Comparison of ENCODE assay signal across 32 cellular contexts in genomic region chr6:21075986-21076385, GRCh38.
"Had no signal": no experiment of that assay in that cellular context is flagged by ENCODE, and none has a peak within 500 bp of the region (broad histone marks: within the 10 kb centered on the region; RNA-seq: fewer than 3 reads in every experiment).

No MANE protein-coding gene starts in this region.

- H3K27ac Mint-ChIP-seq: activated CD4-positive, alpha-beta memory T cell treated with anti-CD3 and anti-CD28 coated beads for 36 hours; activated CD4-positive, alpha-beta T cell treated with anti-CD3 and anti-CD28 coated beads for 36 hours; activated CD4-positive, alpha-beta T cell treated with anti-CD3 and anti-CD28 coated beads, Interleukin-2, amount 10 ng/mL, durations not matched to agents 24 days and 14 days; activated CD8-positive, alpha-beta memory T cell treated with anti-CD3 and anti-CD28 coated beads, Interleukin-2, amount 10 ng/mL, durations not matched to agents 7 days and 5 days; activated CD8-positive, alpha-beta T cell treated with anti-CD3 and anti-CD28 coated beads, Interleukin-2, amount 10 ng/mL, durations not matched to agents 7 days and 5 days; activated naive CD4-positive, alpha-beta T cell treated with anti-CD3 and anti-CD28 coated beads for 36 hours; activated naive CD4-positive, alpha-beta T cell treated with anti-CD3 and anti-CD28 coated beads, Interleukin-2, amount 50 U/mL, for 24 hours; activated naive CD8-positive, alpha-beta T cell treated with anti-CD3 and anti-CD28 coated beads for 36 hours; activated naive CD8-positive, alpha-beta T cell treated with anti-CD3 and anti-CD28 coated beads, Interleukin-2, amount 50 U/mL, for 24 hours; activated T-helper 1 cell treated with anti-CD3 and anti-CD28 coated beads, Interleukin-12 subunit alpha, Interleukin-12 subunit beta, Interleukin-2, Interleukin-4 antibody, amounts not matched to agents 30 ng/mL and 10 ng/mL and 1 ng/mL, durations not matched to agents 14 hours and 24 hours and 36 hours; activated T-helper 2 cell treated with anti-CD3 and anti-CD28 coated beads, Interferon-gamma antibody, Interleukin-2, Interleukin-4, amounts not matched to agents 10 μg/mL and 5 μg/mL and 100 μg/mL, durations not matched to agents 14 hours and 24 hours and 36 hours; dendritic cell treated with granulocyte-macrophage colony-stimulating factor and Interleukin-4, amounts not matched to agents 40 ng/mL and 50 ng/mL, for 4 days; endodermal cell had no signal

- DNase-seq: activated CD4-positive, alpha-beta memory T cell treated with anti-CD3 and anti-CD28 coated beads for 36 hours; activated CD4-positive, alpha-beta T cell treated with anti-CD3 and anti-CD28 coated beads for 36 hours; activated CD4-positive, alpha-beta T cell treated with anti-CD3 and anti-CD28 coated beads, Interleukin-2, amount 10 ng/mL, durations not matched to agents 24 days and 14 days; activated CD4-positive, CD25-positive, alpha-beta regulatory T cell; activated CD4-positive, CD25-positive, alpha-beta regulatory T cell treated with anti-CD3 and anti-CD28 coated beads, Interleukin-2, amount 50 U/mL, for 72 hours; activated CD8-positive, alpha-beta memory T cell treated with anti-CD3 and anti-CD28 coated beads, Interleukin-2, amount 10 ng/mL, durations not matched to agents 7 days and 5 days; activated CD8-positive, alpha-beta memory T cell treated with anti-CD3 and anti-CD28 coated beads, Interleukin-2, amount 50 U/mL, for 4 hours; activated CD8-positive, alpha-beta T cell treated with anti-CD3 and anti-CD28 coated beads, Interleukin-2, amount 10 ng/mL, durations not matched to agents 7 days and 5 days; activated effector memory CD4-positive, alpha-beta T cell treated with anti-CD3 and anti-CD28 coated beads, Interleukin-2, amount 50 U/mL, for 16 hours; activated naive CD4-positive, alpha-beta T cell treated with anti-CD3 and anti-CD28 coated beads for 36 hours; activated naive CD8-positive, alpha-beta T cell treated with anti-CD3 and anti-CD28 coated beads for 36 hours; activated naive CD8-positive, alpha-beta T cell treated with anti-CD3 and anti-CD28 coated beads, Interleukin-2, amount 50 U/mL, for 24 hours; activated T-cell treated with anti-CD3 and anti-CD28 coated beads, Interleukin-2, amount 50 U/mL, for 1 hour; activated T-cell treated with anti-CD3 and anti-CD28 coated beads, Interleukin-2, amount 50 U/mL, for 48 hours; adrenal gland; amygdala; aorta; brain microvascular endothelial cell; dorsolateral prefrontal cortex; effector memory CD4-positive, alpha-beta T cell; endodermal cell; foreskin keratinocyte; gastrocnemius medialis; T-helper 2 cell had no signal

- H3K4me1 Mint-ChIP-seq: activated CD4-positive, alpha-beta T cell treated with anti-CD3 and anti-CD28 coated beads for 36 hours; activated CD4-positive, alpha-beta T cell treated with anti-CD3 and anti-CD28 coated beads, Interleukin-2, amount 10 ng/mL, durations not matched to agents 24 days and 14 days; activated CD8-positive, alpha-beta memory T cell treated with anti-CD3 and anti-CD28 coated beads, Interleukin-2, amount 10 ng/mL, durations not matched to agents 7 days and 5 days; activated naive CD4-positive, alpha-beta T cell treated with anti-CD3 and anti-CD28 coated beads, Interleukin-2, amount 50 U/mL, for 24 hours; activated naive CD8-positive, alpha-beta T cell treated with anti-CD3 and anti-CD28 coated beads for 36 hours; activated naive CD8-positive, alpha-beta T cell treated with anti-CD3 and anti-CD28 coated beads, Interleukin-2, amount 50 U/mL, for 24 hours; central memory CD8-positive, alpha-beta T cell had no signal

- H3K27me3 ChIP-seq: adrenal gland, brain microvascular endothelial cell, dorsolateral prefrontal cortex, foreskin keratinocyte, gastrocnemius medialis had no signal

- H3K4me3 ChIP-seq: adrenal gland, coronary artery, dorsolateral prefrontal cortex, gastrocnemius medialis had no signal

- ATAC-seq: activated CD4-positive, alpha-beta T cell treated with anti-CD3 and anti-CD28 coated beads for 36 hours; activated CD8-positive, alpha-beta memory T cell treated with anti-CD3 and anti-CD28 coated beads, Interleukin-2, amount 10 ng/mL, durations not matched to agents 7 days and 5 days; activated CD8-positive, alpha-beta T cell treated with anti-CD3 and anti-CD28 coated beads, Interleukin-2, amount 10 ng/mL, durations not matched to agents 7 days and 5 days; activated naive CD8-positive, alpha-beta T cell treated with anti-CD3 and anti-CD28 coated beads, Interleukin-2, amount 50 U/mL, for 24 hours; esophagus mucosa; foreskin keratinocyte; gastrocnemius medialis had no signal

- H3K27me3 Mint-ChIP-seq: activated CD4-positive, alpha-beta memory T cell treated with anti-CD3 and anti-CD28 coated beads for 36 hours; activated CD4-positive, alpha-beta T cell treated with anti-CD3 and anti-CD28 coated beads for 36 hours; activated CD4-positive, alpha-beta T cell treated with anti-CD3 and anti-CD28 coated beads, Interleukin-2, amount 10 ng/mL, durations not matched to agents 24 days and 14 days; activated CD8-positive, alpha-beta memory T cell treated with anti-CD3 and anti-CD28 coated beads, Interleukin-2, amount 10 ng/mL, durations not matched to agents 7 days and 5 days; activated naive CD4-positive, alpha-beta T cell treated with anti-CD3 and anti-CD28 coated beads, Interleukin-2, amount 50 U/mL, for 24 hours; activated naive CD8-positive, alpha-beta T cell treated with anti-CD3 and anti-CD28 coated beads for 36 hours; activated naive CD8-positive, alpha-beta T cell treated with anti-CD3 and anti-CD28 coated beads, Interleukin-2, amount 50 U/mL, for 24 hours; central memory CD8-positive, alpha-beta T cell; dendritic cell treated with granulocyte-macrophage colony-stimulating factor and Interleukin-4, amounts not matched to agents 40 ng/mL and 50 ng/mL, for 4 days had no signal

- FAIRE-seq: bronchial epithelial cell had no signal

- H3K4me1 ChIP-seq: adrenal gland, foreskin keratinocyte had no signal

- H3K4me3 Mint-ChIP-seq: activated CD4-positive, alpha-beta memory T cell treated with anti-CD3 and anti-CD28 coated beads for 36 hours; activated CD4-positive, alpha-beta T cell treated with anti-CD3 and anti-CD28 coated beads for 36 hours; activated CD4-positive, alpha-beta T cell treated with anti-CD3 and anti-CD28 coated beads, Interleukin-2, amount 10 ng/mL, durations not matched to agents 24 days and 14 days; activated CD8-positive, alpha-beta memory T cell treated with anti-CD3 and anti-CD28 coated beads, Interleukin-2, amount 10 ng/mL, durations not matched to agents 7 days and 5 days; activated CD8-positive, alpha-beta T cell treated with anti-CD3 and anti-CD28 coated beads, Interleukin-2, amount 10 ng/mL, durations not matched to agents 7 days and 5 days; activated naive CD4-positive, alpha-beta T cell treated with anti-CD3 and anti-CD28 coated beads for 36 hours; activated naive CD4-positive, alpha-beta T cell treated with anti-CD3 and anti-CD28 coated beads, Interleukin-2, amount 50 U/mL, for 24 hours; activated naive CD8-positive, alpha-beta T cell treated with anti-CD3 and anti-CD28 coated beads for 36 hours; activated naive CD8-positive, alpha-beta T cell treated with anti-CD3 and anti-CD28 coated beads, Interleukin-2, amount 50 U/mL, for 24 hours; activated T-helper 1 cell treated with anti-CD3 and anti-CD28 coated beads, Interleukin-12 subunit alpha, Interleukin-12 subunit beta, Interleukin-2, Interleukin-4 antibody, amounts not matched to agents 30 ng/mL and 10 ng/mL and 1 ng/mL, durations not matched to agents 14 hours and 24 hours and 36 hours; central memory CD8-positive, alpha-beta T cell; dendritic cell treated with granulocyte-macrophage colony-stimulating factor and Interleukin-4, amounts not matched to agents 40 ng/mL and 50 ng/mL, for 4 days; endodermal cell had no signal

- H3K27ac ChIP-seq: adrenal gland, brain microvascular endothelial cell, coronary artery, dorsolateral prefrontal cortex, foreskin keratinocyte, gastrocnemius medialis had no signal

- H3K36me3 ChIP-seq: adrenal gland, brain microvascular endothelial cell, gastrocnemius medialis had no signal

- H3K9me3 ChIP-seq: gastrocnemius medialis had no signal
